26 cellular contexts compared by ENCODE assay signal in the genomic region with DNA sequence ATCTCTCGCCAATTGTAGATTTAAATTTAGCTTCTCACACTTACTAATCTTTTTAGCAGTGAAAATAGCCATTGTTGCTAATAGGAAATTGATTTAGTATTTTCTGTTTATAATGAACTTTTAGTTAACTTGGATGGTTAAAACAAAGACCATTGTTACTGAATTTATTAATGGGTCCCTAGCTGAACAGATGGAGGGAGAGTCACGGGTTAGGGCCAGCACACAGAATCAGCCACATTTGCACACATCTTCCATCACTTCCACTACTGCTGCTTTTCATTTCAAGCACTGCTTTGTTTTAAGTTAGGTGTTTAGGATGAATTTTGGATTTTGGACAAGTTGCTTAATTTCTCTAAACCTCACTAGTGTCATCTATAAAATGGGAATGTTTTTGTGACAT.
"Had no signal": no experiment of that assay in that cellular context is flagged by ENCODE, and none has a peak within 500 bp of the region (broad histone marks: within the 10 kb centered on the region; RNA-seq: fewer than 3 reads in every experiment).

No MANE protein-coding gene starts in this region.

- H3K27me3 ChIP-seq: left lung, suprapubic skin, tibial artery, upper lobe of right lung had no signal

- H3K4me1 ChIP-seq: left lung, lower lobe of right lung, parathyroid adenoma, suprapubic skin, tibial artery, upper lobe of right lung had no signal

- ATAC-seq: left colon; left lung; lower lobe of right lung; mucosa of descending colon; naive thymus-derived CD4-positive, alpha-beta T cell; natural killer cell treated with Interleukin-12 subunit alpha and Interleukin-12 subunit beta and Interleukin-15 and Interleukin-18, amount 100 ng/mL, for 72 hours; right cardiac atrium; sciatic nerve; stimulated activated effector memory CD8-positive, alpha-beta T cell treated with anti-CD3 and anti-CD28 coated beads, Interleukin-12 subunit alpha, Interleukin-12 subunit beta, amount 100 ng/mL, for 72 hours; upper lobe of right lung had no signal

- H3K9me3 ChIP-seq: left lung, lower lobe of right lung, mucosa of descending colon, suprapubic skin, thoracic aorta, tibial artery, upper lobe of right lung had no signal

- H3K4me1 Mint-ChIP-seq: immature natural killer cell; naive thymus-derived CD4-positive, alpha-beta T cell; stimulated activated effector memory CD8-positive, alpha-beta T cell treated with anti-CD3 and anti-CD28 coated beads, Interleukin-12 subunit alpha, Interleukin-12 subunit beta, amount 100 ng/mL, for 72 hours had no signal

- DNase-seq: immature natural killer cell; kidney; left colon; left lung; lower lobe of right lung; mammary epithelial cell; mucosa of descending colon; naive thymus-derived CD4-positive, alpha-beta T cell; retina; right cardiac atrium; stimulated activated CD4-positive, alpha-beta T cell treated with anti-CD3 and anti-CD28 coated beads, Interleukin-1b, Interleukin-23, amount 100 ng/mL, for 48 hours; stimulated activated CD4-positive, alpha-beta T cell treated with anti-CD3 and anti-CD28 coated beads, Interleukin-4, amount 100 ng/mL, for 1 hour; stimulated activated naive CD4-positive, alpha-beta T cell; tibial artery; trophoblast cell; upper lobe of right lung had no signal

- H3K27me3 Mint-ChIP-seq: natural killer cell treated with Interleukin-12 subunit alpha and Interleukin-12 subunit beta and Interleukin-15 and Interleukin-18, amount 100 ng/mL, for 72 hours; progenitor cell of endocrine pancreas; stimulated activated naive CD8-positive, alpha-beta T cell treated with anti-CD3 and anti-CD28 coated beads, Interleukin-15, Interleukin-2, amounts not matched to agents 100 ng/mL and 50 ng/mL, for 24 hours had no signal

- H3K9me3 Mint-ChIP-seq: neural crest cell; stimulated activated effector memory CD8-positive, alpha-beta T cell treated with anti-CD3 and anti-CD28 coated beads, Interleukin-12 subunit alpha, Interleukin-12 subunit beta, amount 100 ng/mL, for 72 hours; stimulated activated naive CD8-positive, alpha-beta T cell treated with anti-CD3 and anti-CD28 coated beads, Interleukin-15, Interleukin-2, amounts not matched to agents 100 ng/mL and 50 ng/mL, for 24 hours had no signal

- H3K4me3 ChIP-seq: left lung, lower lobe of right lung, mucosa of descending colon, skin epidermis, suprapubic skin, thoracic aorta, tibial artery, upper lobe of right lung had no signal

- H3K36me3 ChIP-seq: left lung, lower lobe of right lung, suprapubic skin, thoracic aorta, tibial artery, upper lobe of right lung had no signal

- H3K36me3 Mint-ChIP-seq: immature natural killer cell; stimulated activated effector memory CD8-positive, alpha-beta T cell treated with anti-CD3 and anti-CD28 coated beads, Interleukin-12 subunit alpha, Interleukin-12 subunit beta, amount 100 ng/mL, for 72 hours had no signal

- H3K4me3 Mint-ChIP-seq: immature natural killer cell; naive thymus-derived CD4-positive, alpha-beta T cell; natural killer cell treated with Interleukin-12 subunit alpha and Interleukin-12 subunit beta and Interleukin-15 and Interleukin-18, amount 100 ng/mL, for 72 hours; neural crest cell; stimulated activated effector memory CD8-positive, alpha-beta T cell treated with anti-CD3 and anti-CD28 coated beads, Interleukin-12 subunit alpha, Interleukin-12 subunit beta, amount 100 ng/mL, for 72 hours; stimulated activated naive CD8-positive, alpha-beta T cell treated with anti-CD3 and anti-CD28 coated beads, Interleukin-15, Interleukin-2, amounts not matched to agents 100 ng/mL and 50 ng/mL, for 24 hours had no signal

- H3K27ac Mint-ChIP-seq: immature natural killer cell; naive thymus-derived CD4-positive, alpha-beta T cell; natural killer cell treated with Interleukin-12 subunit alpha and Interleukin-12 subunit beta and Interleukin-15 and Interleukin-18, amount 100 ng/mL, for 72 hours; progenitor cell of endocrine pancreas; stimulated activated effector memory CD8-positive, alpha-beta T cell treated with anti-CD3 and anti-CD28 coated beads, Interleukin-12 subunit alpha, Interleukin-12 subunit beta, amount 100 ng/mL, for 72 hours; stimulated activated naive CD8-positive, alpha-beta T cell treated with anti-CD3 and anti-CD28 coated beads, Interleukin-15, Interleukin-2, amounts not matched to agents 100 ng/mL and 50 ng/mL, for 24 hours had no signal

- H3K27ac ChIP-seq: left lung, lower lobe of right lung, parathyroid adenoma, skin epidermis, suprapubic skin, thoracic aorta, tibial artery, upper lobe of right lung had no signal
